ENCODE assay signal across 8 cellular contexts in genomic region chr1:205229399-205229861, GRCh38. TPM values are rescaled to one million over a fixed set of nuclear protein-coding genes. Genes with fewer than 3 reads are reported as not detected.
DNase-seq lines count a peak whose midpoint lies in the region; ATAC-seq and TF ChIP-seq lines count a peak whose summit lies in the region.

No MANE protein-coding gene starts in this region.

- peaks cover 3% of the 10 kb centered on the region; the same call in 1 of the 2 replicates for H4K20me1 ChIP-seq in SK-N-SH (ENCODE audit: insufficient read depth)

- peak overlapping the region; percentile 97 for H3K4me3 Mint-ChIP-seq in activated naive CD8-positive, alpha-beta T cell

- WGBS in SK-N-SH (ENCODE audit: low lambda C conversion rate): 33% methylated on average over 6 of the region's 15 CpGs
- no CpG with 5 or more reads among the region's 15 CpGs for WGBS in trophoblast cell (ENCODE audit: extremely low coverage, insufficient coverage, insufficient read length)
- 1 to 2% methylated on average over 11 to 15 of the region's 15 CpGs for WGBS in aorta, 2 donors

- no peaks in the 10 kb centered on the region for H3K9me3 Mint-ChIP-seq in activated naive CD8-positive, alpha-beta T cell (ENCODE audit: low read depth)

- TF ChIP-seq CTCF in SK-N-SH (IDR thresholded peaks at IDR 0.05): peak; percentile 14; the same call in 1 of the 2 replicates

- H3K27me3 ChIP-seq in SK-N-SH (ENCODE audit: insufficient read depth) (no peaks in the 10 kb centered on the region), trophoblast cell (ENCODE audit: insufficient read depth, low read length) (peaks cover 5% of the 10 kb centered on the region), aorta (ENCODE audit: control insufficient read depth in 1 of 2, insufficient read depth in 2 of 2, low read length in 1 of 2) (no peaks in the 10 kb centered on the region)

- peak; percentile 44 for DNase-seq in EH (ENCODE audit: low read depth)
- DNase-seq in NAMALWA (ENCODE audit: low spot score): peak; percentile 92
- DNase-seq in SK-N-SH: peak; percentile 91
- peak; percentile 62 to 94 (median 85) for DNase-seq in head of caudate nucleus
- DNase-seq in trophoblast cell: peak in 1 of 2 donors; percentile 48
- DNase-seq in aorta: no peak

- H3K36me3 ChIP-seq in SK-N-SH (replicated peaks in 1 of 2; ENCODE audit: control insufficient read depth in 1 of 2, insufficient read depth in 2 of 2, low read length in 1 of 2) (no peaks in the 10 kb centered on the region), trophoblast cell (ENCODE audit: control insufficient read depth in 1 of 2, insufficient read depth in 2 of 2, low read length in 2 of 2) (no peaks in the 10 kb centered on the region), aorta (ENCODE audit: control insufficient read depth in 1 of 2, insufficient read depth in 2 of 2, low read length in 1 of 2) (no peaks in the 10 kb centered on the region)

- H3K14ac ChIP-seq in trophoblast cell (ENCODE audit: low read length): no peak overlapping the region

- TF ChIP-seq EP300 in SK-N-SH (IDR thresholded peaks at IDR 0.05; ENCODE audit: borderline replicate concordance in 1 of 2, low read depth in 1 of 2, low read length in 1 of 2): no peak

- H4K12ac ChIP-seq in trophoblast cell (ENCODE audit: low read depth, low read length): no peak overlapping the region

- no peaks in the 10 kb centered on the region for H3K36me3 Mint-ChIP-seq in activated naive CD8-positive, alpha-beta T cell

- no peak overlapping the region for H3K23ac ChIP-seq in trophoblast cell (ENCODE audit: low read length)

- peak overlapping the region; percentile 99 for H3K4me2 ChIP-seq in SK-N-SH
- H3K4me2 ChIP-seq in trophoblast cell (ENCODE audit: low read length): peak overlapping the region; percentile 4

- peaks cover 10% of the 10 kb centered on the region for H3F3A ChIP-seq in SK-N-SH (replicated peaks; ENCODE audit: insufficient read depth)

- no peaks in the 10 kb centered on the region for H3K9me3 ChIP-seq in SK-N-SH
- H3K9me3 ChIP-seq in trophoblast cell (ENCODE audit: insufficient read depth, low read depth, low read length): no peaks in the 10 kb centered on the region
- no peaks in the 10 kb centered on the region for H3K9me3 ChIP-seq in aorta (ENCODE audit: control insufficient read depth, low read length)

- no peak overlapping the region for H2BK120ac ChIP-seq in trophoblast cell (ENCODE audit: insufficient read depth, low read length, poor library complexity)

- H2AK5ac ChIP-seq in trophoblast cell (ENCODE audit: low read length): no peak overlapping the region

- no peak overlapping the region for H2BK12ac ChIP-seq in trophoblast cell (ENCODE audit: low read length)

- H3K79me2 ChIP-seq in SK-N-SH (ENCODE audit: insufficient read depth) (no peaks in the 10 kb centered on the region), trophoblast cell (ENCODE audit: control insufficient read depth, insufficient read depth, low read length, poor library complexity) (no peaks in the 10 kb centered on the region)

- peak overlapping the region in 1 of 2 experiments; percentile 48; a peak in 1 of 4 replicates for H3K27ac ChIP-seq in SK-N-SH (ENCODE audit: low read depth in 2 of 2, low read length in 1 of 2)
- no peak overlapping the region for H3K27ac ChIP-seq in trophoblast cell (ENCODE audit: low read depth, low read length)
- H3K27ac ChIP-seq in aorta (ENCODE audit: low read depth in 1 of 2, low read length in 2 of 2): no peak overlapping the region

- POLR2A ChIA-PET in SK-N-SH (lab: Yijun Ruan, JAX): no interaction called here

- no peaks in the 10 kb centered on the region for H3K9me2 ChIP-seq in SK-N-SH

- ATAC-seq in aorta (ENCODE audit: low FRiP score): peak; percentile 64
- no peak for ATAC-seq in HG03457 (IDR thresholded peaks at IDR 0.05; ENCODE audit: unreplicated experiment)

- H3K4me1 ChIP-seq in SK-N-SH (ENCODE audit: control insufficient read depth in 1 of 2, insufficient read depth in 2 of 2, low read depth in 1 of 2, low read length in 1 of 2) (peaks cover 4 to 21% of the 10 kb centered on the region in 2 experiments; a peak in 2 of 4 replicates), trophoblast cell (ENCODE audit: control insufficient read depth in 1 of 2, insufficient read depth in 2 of 2, low read length in 2 of 2) (peaks cover 5% of the 10 kb centered on the region in 2 experiments), aorta (ENCODE audit: control insufficient read depth in 1 of 2, insufficient read depth in 2 of 2, low read length in 2 of 2) (no peaks in the 10 kb centered on the region)

- no peak overlapping the region for H4K8ac ChIP-seq in trophoblast cell (ENCODE audit: low read depth, low read length)

- H3K79me1 ChIP-seq in trophoblast cell (ENCODE audit: low read length): no peaks in the 10 kb centered on the region

- CTCF ChIA-PET in SK-N-SH (lab: Yijun Ruan, JAX): interaction anchor here (0.6 to 8.2 kb wide), 14 partner anchors 9 to 1707 kb away, joined by 3 to 154 read pairs (median 4); partner anchors contain the start of genes NUAK2 and RBBP5

- intact Hi-C loops in head of caudate nucleus (cut with DNase I) (loop anchor here (2.0 kb wide), 1 partner anchor 27 kb away; no protein-coding TSS in a partner anchor), aorta (cut with DNase I) (no loop called here)

- peak overlapping the region; percentile 78 to 81 for H3K4me3 ChIP-seq in SK-N-SH (ENCODE audit: low read depth in 2 of 2, low read length in 1 of 2)
- H3K4me3 ChIP-seq in trophoblast cell (ENCODE audit: low read depth, low read length): no peak overlapping the region
- H3K4me3 ChIP-seq in aorta (ENCODE audit: low read length in 2 of 2): no peak overlapping the region

- no peak overlapping the region for H2BK5ac ChIP-seq in trophoblast cell (ENCODE audit: low read depth, low read length, poor library complexity)

- H3K9ac ChIP-seq in SK-N-SH (no peak overlapping the region), trophoblast cell (ENCODE audit: low read length) (no peak overlapping the region)

- no peak overlapping the region for H4K91ac ChIP-seq in trophoblast cell (ENCODE audit: low read depth, low read length)

- peaks cover 1% of the 10 kb centered on the region for H3K27me3 Mint-ChIP-seq in activated naive CD8-positive, alpha-beta T cell

- peak; percentile 54 for TF ChIP-seq RAD21 in SK-N-SH (IDR thresholded peaks at IDR 0.05; ENCODE audit: low read length)

- H2AFZ ChIP-seq in SK-N-SH (ENCODE audit: low read depth) (peak overlapping the region; percentile 89), trophoblast cell (ENCODE audit: insufficient read depth, low read length, poor library complexity) (no peak overlapping the region)

- H3K4me1 Mint-ChIP-seq in activated naive CD8-positive, alpha-beta T cell (ENCODE audit: low read depth): peaks cover 27% of the 10 kb centered on the region

- no peak overlapping the region for H3K4ac ChIP-seq in trophoblast cell (ENCODE audit: low read depth, low read length)

- H3K18ac ChIP-seq in trophoblast cell (ENCODE audit: low read length): no peak overlapping the region

- H3K27ac Mint-ChIP-seq in activated naive CD8-positive, alpha-beta T cell: no peak overlapping the region

TF ChIP-seq in SK-N-SH, 30 proteins besides CTCF, POLR2A, EP300 and RAD21:
- TF ChIP-seq GABPA (IDR thresholded peaks at IDR 0.05; ENCODE audit: low read depth): no peak
- TF ChIP-seq, protein P1, sequence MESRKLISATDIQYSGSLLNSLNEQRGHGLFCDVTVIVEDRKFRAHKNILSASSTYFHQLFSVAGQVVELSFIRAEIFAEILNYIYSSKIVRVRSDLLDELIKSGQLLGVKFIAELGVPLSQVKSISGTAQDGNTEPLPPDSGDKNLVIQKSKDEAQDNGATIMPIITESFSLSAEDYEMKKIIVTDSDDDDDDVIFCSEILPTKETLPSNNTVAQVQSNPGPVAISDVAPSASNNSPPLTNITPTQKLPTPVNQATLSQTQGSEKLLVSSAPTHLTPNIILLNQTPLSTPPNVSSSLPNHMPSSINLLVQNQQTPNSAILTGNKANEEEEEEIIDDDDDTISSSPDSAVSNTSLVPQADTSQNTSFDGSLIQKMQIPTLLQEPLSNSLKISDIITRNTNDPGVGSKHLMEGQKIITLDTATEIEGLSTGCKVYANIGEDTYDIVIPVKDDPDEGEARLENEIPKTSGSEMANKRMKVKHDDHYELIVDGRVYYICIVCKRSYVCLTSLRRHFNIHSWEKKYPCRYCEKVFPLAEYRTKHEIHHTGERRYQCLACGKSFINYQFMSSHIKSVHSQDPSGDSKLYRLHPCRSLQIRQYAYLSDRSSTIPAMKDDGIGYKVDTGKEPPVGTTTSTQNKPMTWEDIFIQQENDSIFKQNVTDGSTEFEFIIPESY (IDR thresholded peaks at IDR 0.05; ENCODE audit: borderline replicate concordance, low read depth): no peak
- TF ChIP-seq MXI1 (IDR thresholded peaks at IDR 0.05; ENCODE audit: low read depth, low read length): peak; percentile 37; the same call in 1 of the 2 replicates
- peak; percentile 33; the same call in 1 of the 2 replicates for TF ChIP-seq SMC3 (IDR thresholded peaks at IDR 0.05; ENCODE audit: low read depth, low read length)
- 0 out of 2 replicates have a peak, but pooled peaks have one; percentile 30 for TF ChIP-seq SIN3A (IDR thresholded peaks at IDR 0.05; ENCODE audit: borderline replicate concordance, low read depth, low read length)

RNA-seq across cellular contexts. Expression of gene TMCC2, which starts 1.7 kb away (rescaled TPM):
- polyA plus RNA-seq in SK-N-SH (2012; rRNA removed) (5.3 and 6.0 TPM in 2 replicates), aorta (1 to 10 TPM in 1 of 2 donors, under 1 TPM in 1; 0.69 to 1.0 TPM)
- 3.0 and 4.9 TPM in 2 replicates for polyA plus RNA-seq in SK-N-SH (2012; cell fraction: cytosol; rRNA removed)
- 5.9 and 6.8 TPM in 2 replicates for polyA plus RNA-seq in SK-N-SH (2012; cell fraction: nucleus; rRNA removed)
- polyA plus RNA-seq in trophoblast cell (2013): 2.3 and 2.4 TPM in 2 replicates
- total RNA-seq in aorta: 1 to 10 TPM; 6.2 to 8.2 TPM

RNA-seq across cellular contexts. Expression of gene DSTYK, which starts 17.9 kb away (rescaled TPM):
- polyA plus RNA-seq in SK-N-SH (2012; rRNA removed) (4.4 and 6.4 TPM in 2 replicates), aorta (1 to 10 TPM; 4.3 to 5.3 TPM)
- 6.1 TPM in 2 replicates for polyA plus RNA-seq in SK-N-SH (2012; cell fraction: cytosol; rRNA removed)
- polyA plus RNA-seq in SK-N-SH (2012; cell fraction: nucleus; rRNA removed): 3.4 and 4.5 TPM in 2 replicates
- 4.3 TPM in 2 replicates for polyA plus RNA-seq in trophoblast cell (2013)
- 10 to 100 TPM; 14.3 to 17.6 TPM for total RNA-seq in aorta

Comparison
In these comparisons a context has a peak if more than half of its experiments do, and no peak if none do; other contexts are left out.
1. DNase-seq: peak in EH (single experiment), NAMALWA (single experiment), SK-N-SH (single experiment) and head of caudate nucleus (42 of 42); none in aorta (0 of 2).
2. H3K4me3 ChIP-seq: peak in SK-N-SH (2 of 2); none in trophoblast cell (single experiment) and aorta (0 of 2).